Comparison of ENCODE assay signal across 8 cellular contexts in the genomic region with DNA sequence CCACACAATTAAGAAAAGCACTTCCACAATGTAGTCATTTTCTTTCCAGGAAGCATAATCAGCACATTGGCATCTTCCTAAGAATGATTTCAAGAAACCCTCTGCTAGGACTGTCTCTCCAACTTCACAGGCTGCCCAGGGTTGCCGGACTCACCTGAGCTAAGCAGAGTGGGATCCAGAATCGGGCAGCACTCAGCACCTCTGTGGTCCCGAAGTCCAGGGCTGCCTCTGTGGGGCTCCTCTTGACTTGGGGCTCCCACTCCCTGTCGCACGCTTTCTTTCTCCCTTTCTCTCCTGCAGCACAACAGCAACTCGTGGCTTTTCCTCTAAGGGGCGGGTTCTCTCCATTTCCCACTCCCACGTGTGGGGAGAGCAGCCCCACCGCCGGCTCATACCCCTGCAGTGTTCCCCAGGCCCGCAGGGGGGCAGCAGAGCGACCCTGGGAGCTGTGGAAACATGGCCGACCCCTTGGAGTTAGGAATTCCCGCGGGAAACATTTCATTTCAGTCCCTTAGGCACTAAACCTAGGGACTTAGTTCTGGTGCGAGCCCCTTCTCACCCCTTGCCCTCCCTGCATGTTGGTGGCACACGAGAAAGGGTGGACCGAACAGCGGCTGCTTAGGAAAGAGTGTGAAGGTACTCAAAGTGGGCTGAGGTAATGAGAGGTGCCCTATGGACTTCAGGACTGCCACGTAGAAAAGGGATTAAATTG. TPM values are rescaled to one million over a fixed set of nuclear protein-coding genes. Genes with fewer than 3 reads are reported as not detected.
DNase-seq lines count a peak whose midpoint lies in the region; ATAC-seq and TF ChIP-seq lines count a peak whose summit lies in the region.

A gene with protein sequence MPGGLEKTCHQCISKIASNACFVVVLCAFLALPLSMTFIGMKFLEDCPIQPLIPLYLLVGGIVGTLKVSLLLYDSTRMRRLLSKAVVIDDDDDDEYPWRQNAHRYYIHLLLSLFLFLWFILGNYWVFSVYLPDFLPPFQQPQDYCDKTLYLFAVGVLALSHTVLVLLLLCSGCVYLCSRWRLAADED (minus strand): TSS at position 316 of the 712 bp plus-strand sequence. CDS start 6,647 bp downstream, outside the sequence.

- WGBS in neuronal stem cell (ENCODE audit: extremely low coverage in 2 of 2, insufficient read length in 2 of 2, insufficient replicate concordance in 1 of 2), 2 donors, result no CpG with 5 or more reads among the region's 20 CpGs

- ATAC-seq in activated T-helper 17 cell treated with anti-CD3 and anti-CD28 coated beads, Interleukin-2, amount 50 U/mL, for 72 hours (replicated peaks), result peak; percentile 63
- ATAC-seq in upper lobe of right lung (peak; percentile 94), GM21423 (IDR thresholded peaks at IDR 0.05; ENCODE audit: unreplicated experiment) (no peak)

- peak within 1 kb of the TSS; percentile 95 for H2AFZ ChIP-seq in neuronal stem cell (ENCODE audit: low read length)

- H3K18ac ChIP-seq in neuronal stem cell (ENCODE audit: low read length), result no peak within 1 kb of the TSS

- peaks cover 14% of the 10 kb centered on the region for H3K4me1 Mint-ChIP-seq in activated T-helper 17 cell treated with anti-CD3 and anti-CD28 coated beads, Interleukin-2, amount 50 U/mL, for 72 hours

- no peak within 1 kb of the TSS for H3K27ac ChIP-seq in neuronal stem cell (replicated peaks; ENCODE audit: low read length)
- H3K27ac ChIP-seq in upper lobe of right lung, result no peak within 1 kb of the TSS

- no peak within 1 kb of the TSS for H3K14ac ChIP-seq in neuronal stem cell (ENCODE audit: low read length)

- no peak within 1 kb of the TSS for H2AK5ac ChIP-seq in neuronal stem cell (ENCODE audit: low read depth, low read length)

- no peak within 1 kb of the TSS for H3K27ac Mint-ChIP-seq in activated T-helper 17 cell treated with anti-CD3 and anti-CD28 coated beads, Interleukin-2, amount 50 U/mL, for 72 hours

- no peak within 1 kb of the TSS for H2BK15ac ChIP-seq in neuronal stem cell (ENCODE audit: low read length)

- in situ Hi-C loops in HAP-1 (cut with MboI; ENCODE audit: low sequenced_read_pairs), result no loop called here

- no peaks in the 10 kb centered on the region for H3K27me3 Mint-ChIP-seq in activated T-helper 17 cell treated with anti-CD3 and anti-CD28 coated beads, Interleukin-2, amount 50 U/mL, for 72 hours

- H2BK5ac ChIP-seq in neuronal stem cell (ENCODE audit: low read length), result no peak within 1 kb of the TSS

- no peak within 1 kb of the TSS for H4K8ac ChIP-seq in neuronal stem cell (ENCODE audit: low read depth, low read length)

- peaks cover 3% of the 10 kb centered on the region; the same call in 1 of the 2 replicates for H3K27me3 ChIP-seq in HAP-1 (ENCODE audit: low read depth)
- peaks cover 0 to 13% (median 0%) of the 10 kb centered on the region in 3 experiments for H3K27me3 ChIP-seq in neuronal stem cell (ENCODE audit: control insufficient read depth in 3 of 3, insufficient read depth in 3 of 3, low read depth in 1 of 3, low read length in 3 of 3)
- H3K27me3 ChIP-seq in upper lobe of right lung, result no peaks in the 10 kb centered on the region

- H3K9me3 Mint-ChIP-seq in activated T-helper 17 cell treated with anti-CD3 and anti-CD28 coated beads, Interleukin-2, amount 50 U/mL, for 72 hours, result no peaks in the 10 kb centered on the region

- peak within 1 kb of the TSS; percentile 45 for H3K4me3 Mint-ChIP-seq in activated T-helper 17 cell treated with anti-CD3 and anti-CD28 coated beads, Interleukin-2, amount 50 U/mL, for 72 hours

- H3K23ac ChIP-seq in neuronal stem cell (ENCODE audit: low read depth, low read length, poor library complexity), result no peak within 1 kb of the TSS

- H3K79me1 ChIP-seq in neuronal stem cell (ENCODE audit: low read depth, low read length), result no peaks in the 10 kb centered on the region

- H2BK120ac ChIP-seq in neuronal stem cell (ENCODE audit: low read depth, low read length), result no peak within 1 kb of the TSS

- H3K4me3 ChIP-seq in HAP-1 (no peak within 1 kb of the TSS), foreskin fibroblast (ENCODE audit: low read depth in 1 of 2, low read length in 2 of 2) (no peak within 1 kb of the TSS), neuronal stem cell (ENCODE audit: low read length in 2 of 2) (no peak within 1 kb of the TSS), upper lobe of right lung (no peak within 1 kb of the TSS)

- H3K36me3 ChIP-seq in HAP-1 (replicated peaks) (no peaks in the 10 kb centered on the region), neuronal stem cell (replicated peaks in 1 of 2; ENCODE audit: control insufficient read depth in 2 of 2, insufficient read depth in 2 of 2, low read length in 2 of 2) (no peaks in the 10 kb centered on the region), upper lobe of right lung (no peaks in the 10 kb centered on the region)

- TF ChIP-seq CTCF in foreskin fibroblast (IDR thresholded peaks at IDR 0.05; ENCODE audit: low read depth, low read length), result peak; percentile 88
- peak; percentile 92 for TF ChIP-seq CTCF in upper lobe of right lung (IDR thresholded peaks at IDR 0.05)

- H3K4me2 ChIP-seq in neuronal stem cell (ENCODE audit: insufficient read depth, low read length, poor library complexity, severe bottlenecking), result no peak within 1 kb of the TSS

- H3K36me3 Mint-ChIP-seq in activated T-helper 17 cell treated with anti-CD3 and anti-CD28 coated beads, Interleukin-2, amount 50 U/mL, for 72 hours (ENCODE audit: low read depth), result no peaks in the 10 kb centered on the region

- DNase-seq in COR-L47 (lab: John Stamatoyannopoulos, UW) (peak; percentile 68), HAP-1 (ENCODE audit: low spot score in 2 of 2) (peak; percentile 43 to 83), NCI-H82 treated with DMSO at 0.1 percent for 48 hours (lab: John Stamatoyannopoulos, UW; ENCODE audit: unreplicated experiment) (peak; percentile 73), foreskin fibroblast (peak in 1 of 2 donors; percentile 51), neuronal stem cell (ENCODE audit: low spot score) (peak; percentile 37), upper lobe of right lung (peak; percentile 80)

- H3K4ac ChIP-seq in neuronal stem cell (ENCODE audit: low read length), result no peak within 1 kb of the TSS

- intact Hi-C loops in upper lobe of right lung (cut with DNase I), result no loop called here

- no peak within 1 kb of the TSS for H3K9ac ChIP-seq in neuronal stem cell (ENCODE audit: low read depth, low read length, poor library complexity)

- H3K9me3 ChIP-seq in HAP-1, result no peaks in the 10 kb centered on the region
- peaks cover 4 to 8% of the 10 kb centered on the region in 2 donors for H3K9me3 ChIP-seq in neuronal stem cell (replicated peaks in 1 of 2; ENCODE audit: control insufficient read depth in 2 of 2, insufficient read depth in 1 of 2, low read depth in 1 of 2, low read length in 2 of 2)
- H3K9me3 ChIP-seq in upper lobe of right lung, result no peaks in the 10 kb centered on the region

- no peak within 1 kb of the TSS for H2BK12ac ChIP-seq in neuronal stem cell (ENCODE audit: low read length)

- H4K91ac ChIP-seq in neuronal stem cell (ENCODE audit: low read depth, low read length, poor library complexity), result no peak within 1 kb of the TSS

- H3K4me1 ChIP-seq in HAP-1, result peaks cover 5% of the 10 kb centered on the region
- H3K4me1 ChIP-seq in neuronal stem cell (ENCODE audit: control insufficient read depth in 2 of 2, insufficient read depth in 1 of 2, low read depth in 1 of 2, low read length in 2 of 2), result peaks cover 0 to 4% of the 10 kb centered on the region in 2 donors
- peaks cover 6% of the 10 kb centered on the region for H3K4me1 ChIP-seq in upper lobe of right lung

RNA-seq across cellular contexts. Expression of the gene that starts here (rescaled TPM):
- under 1 TPM; 0.16 to 0.17 TPM for total RNA-seq in activated T-helper 17 cell treated with anti-CD3 and anti-CD28 coated beads, Interleukin-2, amount 50 U/mL, for 72 hours
- polyA plus RNA-seq in neuronal stem cell (2013, experiment 1 of 2), result 0.04 TPM
- polyA plus RNA-seq in neuronal stem cell (2013, experiment 2 of 2), result 0.03 TPM
- not detected for total RNA-seq in upper lobe of right lung

Comparison
In these comparisons a context has a peak if more than half of its experiments do, and no peak if none do; other contexts are left out.
1. Peak in ATAC-seq in activated T-helper 17 cell treated with anti-CD3 and anti-CD28 coated beads, Interleukin-2, amount 50 U/mL, for 72 hours; RNA of the gene not detected or under 1 TPM.
2. Peak in DNase-seq and ATAC-seq in upper lobe of right lung; RNA of the gene not detected or under 1 TPM.